11 cellular contexts compared by ENCODE assay signal in the genomic region with DNA sequence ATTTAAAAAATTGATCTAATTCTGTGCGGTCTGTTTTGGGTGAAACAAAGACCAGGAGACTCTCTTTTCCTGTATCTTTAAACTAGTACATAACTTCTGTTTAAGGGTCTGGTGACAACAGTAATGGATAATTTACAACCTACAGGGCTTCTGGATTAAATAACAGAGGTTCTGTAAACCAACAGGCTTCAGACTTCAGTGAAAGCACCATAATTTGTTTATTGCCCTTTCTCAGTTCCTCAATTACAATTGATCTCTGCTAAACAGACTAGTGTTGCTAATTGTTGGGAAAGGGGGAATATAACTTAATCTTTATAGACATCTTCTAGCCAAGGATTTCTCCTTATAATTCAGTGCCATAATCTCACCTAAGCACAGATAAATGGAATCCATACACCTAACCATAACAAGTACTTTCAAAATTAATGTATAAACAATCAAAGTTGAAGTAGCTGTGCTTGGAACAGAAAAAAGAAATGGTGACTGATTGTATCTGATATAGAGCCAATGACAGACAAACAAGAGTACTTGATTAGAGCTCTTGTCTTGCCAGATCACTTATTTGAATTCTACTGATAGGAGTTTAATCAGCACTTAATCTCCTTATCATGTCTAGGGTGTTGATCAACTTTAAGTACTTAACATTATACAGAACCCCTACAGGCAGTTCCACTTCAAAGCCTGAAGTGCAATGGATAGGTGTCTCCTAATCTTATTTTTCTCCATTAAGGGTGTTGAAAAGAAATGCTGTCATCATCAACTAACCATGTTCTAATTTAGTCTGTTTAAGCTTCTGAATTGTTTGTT.
"Had no signal": no experiment of that assay in that cellular context is flagged by ENCODE, and none has a peak within 500 bp of the region (broad histone marks: within the 10 kb centered on the region; RNA-seq: fewer than 3 reads in every experiment).

No MANE protein-coding gene starts in this region.

- H3K36me3 Mint-ChIP-seq: memory B cell had no signal

- H3K4me3 Mint-ChIP-seq: effector memory CD8-positive, alpha-beta T cell; memory B cell had no signal

- H3K4me1 Mint-ChIP-seq: memory B cell had no signal

- DNase-seq: activated CD4-positive, alpha-beta T cell treated with anti-CD3 and anti-CD28 coated beads, Interleukin-2, amount 50 U/mL, for 1 hour; activated naive CD4-positive, alpha-beta T cell treated with anti-CD3 and anti-CD28 coated beads, Interleukin-2, amount 50 U/mL, for 16 hours; effector memory CD8-positive, alpha-beta T cell; left ventricle myocardium inferior; ovary; stimulated activated CD4-positive, alpha-beta T cell treated with anti-CD3 and anti-CD28 coated beads, Interleukin-4, amount 100 ng/mL, for 1 hour; stimulated activated CD8-positive, alpha-beta memory T cell treated with anti-CD3 and anti-CD28 coated beads, Interleukin-4, amount 100 ng/mL, for 48 hours; stimulated activated naive CD8-positive, alpha-beta T cell treated with anti-CD3 and anti-CD28 coated beads, Interleukin-15, Interleukin-2, amounts not matched to agents 100 U/mL and 50 U/mL, for 24 hours; upper lobe of left lung had no signal

- H3K9me3 Mint-ChIP-seq: activated T-helper 2 cell treated with anti-CD3 and anti-CD28 coated beads, Interferon-gamma antibody, Interleukin-2, Interleukin-4, amounts not matched to agents 10 μg/mL and 5 μg/mL and 100 μg/mL, durations not matched to agents 14 hours and 24 hours and 36 hours; effector memory CD8-positive, alpha-beta T cell; memory B cell had no signal

- H3K27me3 Mint-ChIP-seq: effector memory CD8-positive, alpha-beta T cell; memory B cell had no signal

- H3K27ac Mint-ChIP-seq: activated T-helper 2 cell treated with anti-CD3 and anti-CD28 coated beads, Interferon-gamma antibody, Interleukin-2, Interleukin-4, amounts not matched to agents 10 μg/mL and 5 μg/mL and 100 μg/mL, durations not matched to agents 14 hours and 24 hours and 36 hours; effector memory CD8-positive, alpha-beta T cell; memory B cell had no signal
